Comparison of ENCODE assay signal across 11 cellular contexts in the genomic region with DNA sequence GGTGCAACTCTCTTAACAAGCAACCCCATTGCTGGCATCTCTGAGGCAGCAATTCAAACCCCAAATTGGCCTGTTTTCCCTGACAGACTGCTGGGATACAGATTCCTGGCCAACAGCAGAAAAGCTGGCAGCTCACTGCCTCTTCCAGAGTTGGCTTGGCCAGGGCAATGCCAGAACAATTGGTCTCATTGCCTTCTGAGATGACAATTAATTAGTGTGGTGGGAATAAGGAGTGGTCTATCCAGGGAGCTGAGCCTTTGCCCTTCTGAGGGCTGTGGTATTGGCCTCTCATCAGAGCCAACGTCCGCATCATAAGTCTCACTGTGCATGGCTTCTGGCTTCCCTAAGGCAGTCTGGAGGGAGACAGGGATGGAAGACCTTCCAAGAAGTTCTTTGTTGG.
DNase-seq lines count a peak whose midpoint lies in the region; ATAC-seq and TF ChIP-seq lines count a peak whose summit lies in the region.
"Had no signal": no experiment of that assay in that cellular context is flagged by ENCODE, and none has a peak within 500 bp of the region (broad histone marks: within the 10 kb centered on the region; RNA-seq: fewer than 3 reads in every experiment).

No MANE protein-coding gene starts in this region.

- H3F3A ChIP-seq in GM23248 (ENCODE audit: insufficient read depth) (peaks cover 24% of the 10 kb centered on the region), smooth muscle cell (ENCODE audit: low read depth) (no peaks in the 10 kb centered on the region)

- peaks cover 78% of the 10 kb centered on the region for H3K79me2 ChIP-seq in GM23248 (ENCODE audit: insufficient read depth)
- H3K79me2 ChIP-seq in smooth muscle cell (ENCODE audit: low read depth) = peaks cover 22% of the 10 kb centered on the region

- H3K9ac ChIP-seq in GM23248 (peak overlapping the region; percentile 29; the same call in 1 of the 2 replicates), smooth muscle cell (ENCODE audit: low read depth) (no peak overlapping the region)

- WGBS in GM23248 (ENCODE audit: low coverage in 1 of 2, low lambda C conversion rate in 2 of 2, missing lambda C conversion rate in 2 of 2), 2 experiments = 20 to 33% methylated on average over 2 of the region's 2 CpGs
- WGBS in smooth muscle cell (ENCODE audit: low lambda C conversion rate) = 88% methylated on average over 2 of the region's 2 CpGs

- no peaks in the 10 kb centered on the region for H3K9me2 ChIP-seq in GM23248 (ENCODE audit: insufficient read depth)

- H3K4me2 ChIP-seq in GM23248 (ENCODE audit: unreplicated experiment) = peak overlapping the region; percentile 57
- no peak overlapping the region for H3K4me2 ChIP-seq in smooth muscle cell

- H3K4me3 ChIP-seq in GM23248 (0 out of 2 replicates have a peak overlapping the region, but pooled peaks have one; percentile 15), brain microvascular endothelial cell (ENCODE audit: low read depth, low read length) (no peak overlapping the region), left lung (no peak overlapping the region), smooth muscle cell (no peak overlapping the region)

- H2AFZ ChIP-seq in GM23248 (no peak overlapping the region), smooth muscle cell (ENCODE audit: low read depth) (no peak overlapping the region)

- H3K36me3 ChIP-seq in GM23248 (ENCODE audit: low read depth) = no peaks in the 10 kb centered on the region
- no peaks in the 10 kb centered on the region for H3K36me3 ChIP-seq in brain microvascular endothelial cell (replicated peaks)
- no peaks in the 10 kb centered on the region for H3K36me3 ChIP-seq in left lung
- H3K36me3 ChIP-seq in smooth muscle cell (ENCODE audit: low read depth) = no peaks in the 10 kb centered on the region

- peak overlapping the region; percentile 63 for H3K27ac ChIP-seq in GM23248
- H3K27ac ChIP-seq in brain microvascular endothelial cell = peak overlapping the region; percentile 73
- peak overlapping the region; percentile 45 to 57 for H3K27ac ChIP-seq in left lung
- peak overlapping the region; percentile 36 for H3K27ac ChIP-seq in smooth muscle cell (ENCODE audit: low read depth)

- H3K9me3 ChIP-seq in GM23248 (ENCODE audit: low read depth) (no peaks in the 10 kb centered on the region), left lung (no peaks in the 10 kb centered on the region), smooth muscle cell (replicated peaks; ENCODE audit: low read depth) (no peaks in the 10 kb centered on the region)

- no peak for TF ChIP-seq CTCF in brain microvascular endothelial cell (IDR thresholded peaks at IDR 0.05; ENCODE audit: low read depth, low read length, missing control alignments)
- no peak for TF ChIP-seq CTCF in left lung (IDR thresholded peaks at IDR 0.05)
- TF ChIP-seq CTCF in smooth muscle cell (IDR thresholded peaks at IDR 0.05; ENCODE audit: borderline replicate concordance, insufficient read depth, poor library complexity, severe bottlenecking) = no peak

- ATAC-seq in left lung (peak; percentile 2), GM18502 (IDR thresholded peaks at IDR 0.05; ENCODE audit: poor library complexity, unreplicated experiment) (no peak), HG02852 (IDR thresholded peaks at IDR 0.05; ENCODE audit: unreplicated experiment) (no peak)
- ATAC-seq: natural killer cell treated with Interleukin-12 subunit alpha and Interleukin-12 subunit beta and Interleukin-15 and Interleukin-18, amount 100 ng/mL, for 72 hours had no signal

- intact Hi-C loops in left lung (cut with DNase I) = no loop called here

- H3K4me1 ChIP-seq in GM23248 (ENCODE audit: insufficient read depth) (peaks cover 18% of the 10 kb centered on the region), left lung (peaks cover 16 to 97% of the 10 kb centered on the region in 2 donors), smooth muscle cell (ENCODE audit: low read depth) (peaks cover 11% of the 10 kb centered on the region)

- DNase-seq in GM23248 = peak; percentile 32
- DNase-seq in brain microvascular endothelial cell = no peak
- no peak for DNase-seq in left lung
- no peak for DNase-seq in smooth muscle cell (lab: John Stamatoyannopoulos, UW; ENCODE audit: unreplicated experiment)
- no peak for DNase-seq in SW480 (ENCODE audit: low spot score)
- no peak for DNase-seq in 8988T
- DNase-seq: NCI-H1092, NCI-H82 had no signal

- peaks cover 3% of the 10 kb centered on the region; the same call in 1 of the 2 replicates for H4K20me1 ChIP-seq in GM23248 (ENCODE audit: insufficient read depth)
- peaks cover 95% of the 10 kb centered on the region for H4K20me1 ChIP-seq in smooth muscle cell (ENCODE audit: low read depth)

- in situ Hi-C loops in GM23248 (cut with MboI) (no loop called here), brain microvascular endothelial cell (cut with HindIII; ENCODE audit: low pct_ligation_motif_present, low sequenced_read_pairs) (no loop called here)

- no peaks in the 10 kb centered on the region for H3K27me3 ChIP-seq in GM23248 (replicated peaks; ENCODE audit: insufficient read depth)
- H3K27me3 ChIP-seq in brain microvascular endothelial cell (replicated peaks) = no peaks in the 10 kb centered on the region
- no peaks in the 10 kb centered on the region for H3K27me3 ChIP-seq in left lung
- H3K27me3 ChIP-seq in smooth muscle cell (ENCODE audit: low read depth) = no peaks in the 10 kb centered on the region
